In the genomic region with DNA sequence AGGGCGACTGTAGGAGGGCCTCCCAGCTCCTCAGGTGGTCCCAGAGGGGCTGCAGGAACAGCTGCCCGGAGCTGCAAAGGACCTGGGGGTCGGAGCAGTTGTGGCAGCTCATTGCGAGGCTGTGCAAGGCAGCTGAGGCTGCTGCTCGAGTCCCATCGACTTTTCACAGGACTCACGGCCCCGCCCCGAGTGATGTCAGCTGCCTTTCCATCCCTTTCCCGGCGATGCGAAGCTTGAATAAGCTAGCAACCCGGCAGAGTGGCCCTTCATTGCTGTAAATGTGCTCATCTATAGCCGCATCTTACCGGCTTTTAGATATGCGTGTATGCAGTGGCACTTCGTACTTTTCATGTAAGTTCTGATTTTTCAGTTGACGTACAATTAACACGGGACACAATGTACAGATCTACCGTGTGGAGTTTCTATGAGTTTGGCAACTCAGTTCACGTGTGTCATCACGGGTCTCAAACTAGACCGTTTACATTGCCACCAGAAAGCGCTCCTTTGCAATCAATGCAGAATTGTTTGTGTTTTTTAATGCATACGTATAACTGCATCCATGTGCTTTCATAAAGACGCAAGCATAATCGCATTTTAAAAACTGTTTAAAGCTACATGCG, we compare ENCODE assay signal across 8 cellular contexts. TPM values are rescaled to one million over a fixed set of nuclear protein-coding genes. Genes with fewer than 3 reads are reported as not detected.
DNase-seq lines count a peak whose midpoint lies in the region; ATAC-seq and TF ChIP-seq lines count a peak whose summit lies in the region.

A gene with protein sequence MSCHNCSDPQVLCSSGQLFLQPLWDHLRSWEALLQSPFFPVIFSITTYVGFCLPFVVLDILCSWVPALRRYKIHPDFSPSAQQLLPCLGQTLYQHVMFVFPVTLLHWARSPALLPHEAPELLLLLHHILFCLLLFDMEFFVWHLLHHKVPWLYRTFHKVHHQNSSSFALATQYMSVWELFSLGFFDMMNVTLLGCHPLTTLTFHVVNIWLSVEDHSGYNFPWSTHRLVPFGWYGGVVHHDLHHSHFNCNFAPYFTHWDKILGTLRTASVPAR (minus strand): TSS at position 137 of the 620 bp plus-strand sequence. CDS start 25 bp downstream, at position 112.

- DNase-seq in GM04503 (ENCODE audit: low read depth) (peak; percentile 66), MM.1S (peak; percentile 7), endothelial cell (ENCODE audit: low spot score) (peak; percentile 68), medulla oblongata (ENCODE audit: extremely low spot score) (peak; percentile 94)
- peak; percentile 69 to 75 for DNase-seq in activated CD4-positive, alpha-beta T cell treated with anti-CD3 and anti-CD28 coated beads, Interleukin-2, amount 50 U/mL, for 48 hours
- peak in 2 of 3 experiments; percentile 38 to 64 for DNase-seq in stimulated activated CD4-positive, alpha-beta T cell treated with anti-CD3 and anti-CD28 coated beads, TNF-alpha, amount 100 ng/mL, for 24 hours (ENCODE audit: low read depth in 3 of 3)

- H3K4me1 Mint-ChIP-seq in endothelial cell (ENCODE audit: unreplicated experiment) = peaks cover 38% of the 10 kb centered on the region

- H3K79me2 ChIP-seq in MM.1S (ENCODE audit: low read length) = no peaks in the 10 kb centered on the region

- H4K20me1 ChIP-seq in MM.1S (ENCODE audit: insufficient read depth, low read length) = no peaks in the 10 kb centered on the region

- no peaks in the 10 kb centered on the region for H3K9me2 ChIP-seq in MM.1S (replicated peaks; ENCODE audit: insufficient read depth, low read length)

- TF ChIP-seq CTCF in MM.1S (IDR thresholded peaks at IDR 0.05; ENCODE audit: low read length) (no peak), endothelial cell (IDR thresholded peaks at IDR 0.05; ENCODE audit: unreplicated experiment) (no peak)

- no peaks in the 10 kb centered on the region for H3K4me1 ChIP-seq in MM.1S (ENCODE audit: low read length)

- peak within 1 kb of the TSS; percentile 91 for H3K4me3 Mint-ChIP-seq in endothelial cell (ENCODE audit: unreplicated experiment)

- peaks cover 12% of the 10 kb centered on the region for H3K27me3 ChIP-seq in MM.1S (replicated peaks; ENCODE audit: insufficient read depth, low read length)

- H3K4me3 ChIP-seq in MM.1S (ENCODE audit: low read length) = peak within 1 kb of the TSS; percentile 34

- H3K27ac Mint-ChIP-seq in endothelial cell (ENCODE audit: unreplicated experiment) = peak within 1 kb of the TSS; percentile 68

- H3K9me3 Mint-ChIP-seq in endothelial cell (ENCODE audit: unreplicated experiment) = no peaks in the 10 kb centered on the region

- H3K9ac ChIP-seq in MM.1S (ENCODE audit: low read length) = no peak within 1 kb of the TSS

- no peaks in the 10 kb centered on the region for H3K36me3 ChIP-seq in MM.1S (replicated peaks; ENCODE audit: insufficient read depth, low read length)

- peaks cover 4% of the 10 kb centered on the region for H3K27me3 Mint-ChIP-seq in endothelial cell (ENCODE audit: unreplicated experiment)

- H3K27ac ChIP-seq in MM.1S (ENCODE audit: low read length) = no peak within 1 kb of the TSS

- no peaks in the 10 kb centered on the region for H3K36me3 Mint-ChIP-seq in endothelial cell (ENCODE audit: low read depth, unreplicated experiment)

- ATAC-seq in GM21515 (IDR thresholded peaks at IDR 0.05; ENCODE audit: unreplicated experiment) (no peak), HG03469 (IDR thresholded peaks at IDR 0.05; ENCODE audit: unreplicated experiment) (no peak)

- H3K9me3 ChIP-seq in MM.1S (replicated peaks; ENCODE audit: insufficient read depth, low read length) = no peaks in the 10 kb centered on the region

- H3F3A ChIP-seq in MM.1S (ENCODE audit: insufficient read depth, low read length) = no peaks in the 10 kb centered on the region

- peak within 1 kb of the TSS; percentile 63 for H3K4me2 ChIP-seq in MM.1S (ENCODE audit: low read depth, low read length)

- H2AFZ ChIP-seq in MM.1S (ENCODE audit: low read length) = 0 out of 2 replicates have a peak within 1 kb of the TSS, but pooled peaks have one; percentile 19

RNA-seq across cellular contexts. Expression of the gene that starts here (rescaled TPM):
- 10.0 TPM for total RNA-seq in endothelial cell (ENCODE audit: unreplicated experiment)

Comparison
In these comparisons a context has a peak if more than half of its experiments do, and no peak if none do; other contexts are left out.
1. DNase-seq: peak in every context shown above with its lines; median percentile 94 in medulla oblongata; 72 in activated CD4-positive, alpha-beta T cell treated with anti-CD3 and anti-CD28 coated beads, Interleukin-2, amount 50 U/mL, for 48 hours; 68 in endothelial cell; 66 in GM04503; 51 in stimulated activated CD4-positive, alpha-beta T cell treated with anti-CD3 and anti-CD28 coated beads, TNF-alpha, amount 100 ng/mL, for 24 hours; 7 in MM.1S.